8 cellular contexts compared by ENCODE assay signal in genomic region chr5:149422429-149423286, GRCh38. TPM values are rescaled to one million over a fixed set of nuclear protein-coding genes. Genes with fewer than 3 reads are reported as not detected.
DNase-seq lines count a peak whose midpoint lies in the region; ATAC-seq and TF ChIP-seq lines count a peak whose summit lies in the region.

No MANE protein-coding gene starts in this region.

- TF ChIP-seq CTCF in WI38 (IDR thresholded peaks at IDR 0.05; ENCODE audit: low read depth, low read length) (no peak), heart right ventricle (IDR thresholded peaks at IDR 0.05) (peak in 1 of 9 donors; percentile 8), psoas muscle (IDR thresholded peaks at IDR 0.05) (no peak)

- H3K4me3 ChIP-seq in WI38 (ENCODE audit: low read depth, low read length): peak overlapping the region; percentile 27; the same call in 1 of the 2 replicates
- H3K4me3 ChIP-seq in heart right ventricle: peak overlapping the region in 7 of 10 donors; percentile 2 to 56 (median 23)
- H3K4me3 ChIP-seq in psoas muscle: no peak overlapping the region

- H3K36me3 ChIP-seq in heart right ventricle (peaks cover 0 to 52% (median 3%) of the 10 kb centered on the region in 9 donors), psoas muscle (ENCODE audit: insufficient read depth in 1 of 2, low read depth in 1 of 2) (peaks cover 0 to 8% of the 10 kb centered on the region in 2 donors)

- H3K27ac ChIP-seq in heart right ventricle: peak overlapping the region; percentile 59 to 99 (median 90)
- H3K27ac ChIP-seq in psoas muscle: peak overlapping the region; percentile 48

- no peak for TF ChIP-seq POLR2A in GM18505 (IDR thresholded peaks at IDR 0.05; ENCODE audit: borderline replicate concordance, extremely low read depth, insufficient read depth, insufficient read length)

- H3K4me1 ChIP-seq in heart right ventricle (peaks cover 13 to 100% (median 66%) of the 10 kb centered on the region in 9 donors), psoas muscle (peaks cover 10% of the 10 kb centered on the region)

- WGBS in heart right ventricle, 2 donors: 3 to 5% methylated on average over 22 of the region's 22 CpGs
- 34 to 40% (median 37%) methylated on average over 22 of the region's 22 CpGs for WGBS in psoas muscle, 3 donors

- ATAC-seq in heart right ventricle (peak; percentile 65 to 86 (median 76)), psoas muscle (peak; percentile 35 to 56 (median 40)), HG02623 (IDR thresholded peaks at IDR 0.05; ENCODE audit: unreplicated experiment) (no peak), GM18505 (IDR thresholded peaks at IDR 0.05; ENCODE audit: unreplicated experiment) (no peak), HG02840 (IDR thresholded peaks at IDR 0.05; ENCODE audit: low FRiP score, unreplicated experiment) (no peak)

- DNase-seq in ELR (ENCODE audit: low read depth) (peak; percentile 62), heart right ventricle (peak; percentile 75 to 87), psoas muscle (peak; percentile 57 to 68), GM03348 (ENCODE audit: low spot score) (no peak)

- H3K27me3 ChIP-seq in heart right ventricle: no peaks in the 10 kb centered on the region
- no peaks in the 10 kb centered on the region for H3K27me3 ChIP-seq in psoas muscle (ENCODE audit: insufficient read depth in 3 of 3, low read length in 2 of 3)

- H3K9me3 ChIP-seq in heart right ventricle (no peaks in the 10 kb centered on the region), psoas muscle (no peaks in the 10 kb centered on the region)

- intact Hi-C loops in heart right ventricle (cut with DNase I): loop anchor here in 3 of 10 donors (2.0 to 5.0 kb wide), 2 partner anchors 35 to 36 kb away; no protein-coding TSS in a partner anchor
- intact Hi-C loops in psoas muscle (cut with DNase I): no loop called here

RNA-seq across cellular contexts. Expression of gene IL17B, which starts 43.6 kb away (rescaled TPM):
- total RNA-seq in heart right ventricle: under 1 TPM in 2 of 10 donors, not detected in 8; 0.44 to 0.83 TPM
- under 1 TPM in 1 of 2 donors, not detected in 1; 0.57 TPM for polyA plus RNA-seq in heart right ventricle
- total RNA-seq in psoas muscle: under 1 TPM in 1 of 4 donors, not detected in 3; 0.58 TPM
- under 1 TPM in 2 of 3 donors, not detected in 1; 0.08 to 0.42 TPM for polyA plus RNA-seq in psoas muscle

Comparison
In these comparisons a context has a peak if more than half of its experiments do, and no peak if none do; other contexts are left out.
1. ATAC-seq: peak in heart right ventricle (8 of 8) and psoas muscle (4 of 4); none in HG02623 (single experiment), GM18505 (single experiment) and HG02840 (single experiment).